ENCODE assay signal across 8 cellular contexts in genomic region chr2:217756375-217757107, GRCh38.
DNase-seq lines count a peak whose midpoint lies in the region; ATAC-seq and TF ChIP-seq lines count a peak whose summit lies in the region.

No MANE protein-coding gene starts in this region.

- DNase-seq in AG08396 (ENCODE audit: low spot score) (peak; percentile 90), RPMI7951 (ENCODE audit: low read depth) (peak; percentile 52), activated gamma-delta T cell treated with Interleukin-2 at 50 U/mL for 16 hours (peak; percentile 74), foreskin keratinocyte (no peak), osteocyte (ENCODE audit: extremely low spot score, unreplicated experiment) (peak; percentile 94), testis (peak; percentile 81)

- H3K27ac ChIP-seq in foreskin keratinocyte (no peak overlapping the region), testis (peak overlapping the region in 1 of 2 donors; percentile 36)

- no peak for TF ChIP-seq POLR2A in testis (IDR thresholded peaks at IDR 0.05)

- no peak overlapping the region for H3K4me3 Mint-ChIP-seq in osteocyte (ENCODE audit: unreplicated experiment)

- no peak overlapping the region for H3K27ac Mint-ChIP-seq in osteocyte (ENCODE audit: unreplicated experiment)

- no peaks in the 10 kb centered on the region for H3K36me3 ChIP-seq in testis (ENCODE audit: low read depth, missing control alignments)

- 15 to 32% methylated on average over 19 to 34 of the region's 34 CpGs for WGBS in testis, 2 donors

- H3K36me3 Mint-ChIP-seq in osteocyte (ENCODE audit: unreplicated experiment): peaks cover 6% of the 10 kb centered on the region

- no peaks in the 10 kb centered on the region for H3K27me3 Mint-ChIP-seq in osteocyte (ENCODE audit: unreplicated experiment)

- intact Hi-C loops in testis (cut with DNase I; ENCODE audit: low total_unique reads): loop anchor here (10.0 kb wide), 1 partner anchor 1062 kb away; the partner anchor contains the start of gene IGFBP5

- H3K4me1 Mint-ChIP-seq in osteocyte (ENCODE audit: unreplicated experiment): peaks cover 33% of the 10 kb centered on the region

- peak overlapping the region; percentile 13 to 17 for H3K4me3 ChIP-seq in testis

- TF ChIP-seq CTCF in foreskin keratinocyte (conservative IDR thresholded peaks at IDR 0.05) (peak; percentile 79), osteocyte (IDR thresholded peaks at IDR 0.05) (peak; percentile 98), testis (IDR thresholded peaks at IDR 0.05) (peak; percentile 83 to 91 (median 87))

- H3K9me3 ChIP-seq in testis: no peaks in the 10 kb centered on the region

- H3K27me3 ChIP-seq in foreskin keratinocyte: peaks cover 25% of the 10 kb centered on the region
- H3K27me3 ChIP-seq in testis: no peaks in the 10 kb centered on the region

- ATAC-seq in GM21423 (IDR thresholded peaks at IDR 0.05; ENCODE audit: unreplicated experiment): peak; percentile 42
- peak; percentile 72 for ATAC-seq in foreskin keratinocyte
- ATAC-seq in HG03442 (IDR thresholded peaks at IDR 0.05; ENCODE audit: unreplicated experiment): no peak

- no peaks in the 10 kb centered on the region for H3K4me1 ChIP-seq in foreskin keratinocyte
- H3K4me1 ChIP-seq in testis: no peaks in the 10 kb centered on the region

- H3K9me3 Mint-ChIP-seq in osteocyte (ENCODE audit: unreplicated experiment): peaks cover 5% of the 10 kb centered on the region

Comparison
In these comparisons a context has a peak if more than half of its experiments do, and no peak if none do; other contexts are left out.
1. DNase-seq: peak in AG08396 (single experiment), RPMI7951 (single experiment), activated gamma-delta T cell treated with Interleukin-2 at 50 U/mL for 16 hours (single experiment), osteocyte (single experiment) and testis (single experiment); none in foreskin keratinocyte (0 of 2).
2. Peak in every context shown above with its lines, with median percentiles within 50 percentile points of each other: CTCF ChIP-seq.